ENCODE assay signal across 15 cellular contexts in genomic region chr2:165238295-165238694, GRCh38. TPM values are rescaled to one million over a fixed set of nuclear protein-coding genes. Genes with fewer than 3 reads are reported as not detected.
A peak's percentile ranks its signal among the peaks of the same experiment; 100 is the strongest.
DNase-seq lines count a peak whose midpoint lies in the region; ATAC-seq, FAIRE-seq and TF ChIP-seq lines count a peak whose summit lies in the region.
"Had no signal": no experiment of that assay in that cellular context is flagged by ENCODE, and none has a peak within 500 bp of the region (broad histone marks: within the 10 kb centered on the region; RNA-seq: fewer than 3 reads in every experiment).

No MANE protein-coding gene starts in this region.

- peaks cover 4% of the 10 kb centered on the region for H3K27me3 Mint-ChIP-seq in astrocyte (ENCODE audit: low read depth, unreplicated experiment)
- peaks cover 12 to 16% of the 10 kb centered on the region in 2 donors for H3K27me3 Mint-ChIP-seq in stimulated activated naive B cell treated with anti-CD40 and anti-IgM and Interleukin-4, amounts not matched to agents 10 μg/mL and 1 μg/mL and 100 μg/mL, for 72 hours
- H3K27me3 Mint-ChIP-seq: effector memory CD8-positive, alpha-beta T cell had no signal

- no peak for TF ChIP-seq CTCF in astrocyte (IDR thresholded peaks at IDR 0.05; ENCODE audit: insufficient read depth, low read depth, low read length)

- no peaks in the 10 kb centered on the region for H3K79me2 ChIP-seq in astrocyte (ENCODE audit: insufficient read depth, low read length)

- H2AFZ ChIP-seq in astrocyte (ENCODE audit: low read depth, low read length) = no peak overlapping the region

- no peak overlapping the region for H3K27ac ChIP-seq in astrocyte (ENCODE audit: low read depth, low read length)

- no peaks in the 10 kb centered on the region for H3K4me1 Mint-ChIP-seq in astrocyte (ENCODE audit: low read depth, unreplicated experiment)
- H3K4me1 Mint-ChIP-seq in stimulated activated naive B cell treated with anti-CD40 and anti-IgM and Interleukin-4, amounts not matched to agents 10 μg/mL and 1 μg/mL and 100 μg/mL, for 72 hours = no peaks in the 10 kb centered on the region
- H3K4me1 Mint-ChIP-seq: natural killer cell had no signal

- peak; percentile 3 for DNase-seq in CD1c-positive myeloid dendritic cell (ENCODE audit: extremely low spot score)
- peak; percentile 11 for DNase-seq in astrocyte (ENCODE audit: low read depth)
- peak; percentile 16 for DNase-seq in iris pigment epithelial cell (ENCODE audit: low read depth)
- DNase-seq in stimulated activated naive B cell treated with anti-CD40 and anti-IgM and Interleukin-4, amounts not matched to agents 10 μg/mL and 1 μg/mL and 100 μg/mL, for 72 hours = no peak
- DNase-seq: effector memory CD8-positive, alpha-beta T cell; natural killer cell; NCI-H1105 treated with DMSO at 0.1 percent for 48 hours; NCI-H748 treated with DMSO at 0.1 percent for 48 hours; SW 1271 had no signal

- H3K4me3 ChIP-seq in astrocyte (ENCODE audit: insufficient read depth, low read depth, low read length) = no peak overlapping the region

- H3K9me3 ChIP-seq in astrocyte (ENCODE audit: insufficient read depth, low read depth, low read length) = no peaks in the 10 kb centered on the region

- ATAC-seq in GM19023 (IDR thresholded peaks at IDR 0.05; ENCODE audit: unreplicated experiment) (no peak), GM18498 (IDR thresholded peaks at IDR 0.05; ENCODE audit: unreplicated experiment) (no peak), HG03571 (IDR thresholded peaks at IDR 0.05; ENCODE audit: unreplicated experiment) (no peak)
- no peak for ATAC-seq in stimulated activated naive B cell treated with anti-CD40 and anti-IgM and Interleukin-4, amounts not matched to agents 10 μg/mL and 1 μg/mL and 100 μg/mL, for 72 hours (replicated peaks)
- ATAC-seq: effector memory CD8-positive, alpha-beta T cell; natural killer cell had no signal

- no peak overlapping the region for H3K4me3 Mint-ChIP-seq in astrocyte (ENCODE audit: unreplicated experiment)
- no peak overlapping the region for H3K4me3 Mint-ChIP-seq in stimulated activated naive B cell treated with anti-CD40 and anti-IgM and Interleukin-4, amounts not matched to agents 10 μg/mL and 1 μg/mL and 100 μg/mL, for 72 hours
- H3K4me3 Mint-ChIP-seq: activated naive CD8-positive, alpha-beta T cell; effector memory CD8-positive, alpha-beta T cell; natural killer cell had no signal

- no peak overlapping the region for H3K9ac ChIP-seq in astrocyte (ENCODE audit: low read length)

- no peaks in the 10 kb centered on the region for H3K36me3 Mint-ChIP-seq in astrocyte (ENCODE audit: low read depth, unreplicated experiment)
- H3K36me3 Mint-ChIP-seq in stimulated activated naive B cell treated with anti-CD40 and anti-IgM and Interleukin-4, amounts not matched to agents 10 μg/mL and 1 μg/mL and 100 μg/mL, for 72 hours = no peaks in the 10 kb centered on the region
- H3K36me3 Mint-ChIP-seq: activated naive CD8-positive, alpha-beta T cell; natural killer cell had no signal

- H3K27ac Mint-ChIP-seq in astrocyte (ENCODE audit: unreplicated experiment) = no peak overlapping the region
- no peak overlapping the region for H3K27ac Mint-ChIP-seq in stimulated activated naive B cell treated with anti-CD40 and anti-IgM and Interleukin-4, amounts not matched to agents 10 μg/mL and 1 μg/mL and 100 μg/mL, for 72 hours
- H3K27ac Mint-ChIP-seq: activated naive CD8-positive, alpha-beta T cell; effector memory CD8-positive, alpha-beta T cell; natural killer cell had no signal

- no peak overlapping the region for H3K4me2 ChIP-seq in astrocyte (ENCODE audit: low read length)

- no peak for TF ChIP-seq EP300 in Ishikawa (IDR thresholded peaks at IDR 0.05; ENCODE audit: borderline replicate concordance)

- no peaks in the 10 kb centered on the region for H3K36me3 ChIP-seq in astrocyte (ENCODE audit: insufficient read depth, low read length)

- no peaks in the 10 kb centered on the region for H3K9me3 Mint-ChIP-seq in astrocyte (ENCODE audit: unreplicated experiment)
- H3K9me3 Mint-ChIP-seq in stimulated activated naive B cell treated with anti-CD40 and anti-IgM and Interleukin-4, amounts not matched to agents 10 μg/mL and 1 μg/mL and 100 μg/mL, for 72 hours = no peaks in the 10 kb centered on the region

- TF ChIP-seq RAD21 in Ishikawa (IDR thresholded peaks at IDR 0.05; ENCODE audit: low read depth) = no peak

- no peaks in the 10 kb centered on the region for H3K27me3 ChIP-seq in astrocyte (ENCODE audit: insufficient read depth, low read length)

- no peak for FAIRE-seq in astrocyte (lab: Jason Lieb, UNC)
- FAIRE-seq: GM12891 had no signal

- no peaks in the 10 kb centered on the region for H3K4me1 ChIP-seq in astrocyte (ENCODE audit: insufficient read depth, low read length)

- H4K20me1 ChIP-seq in astrocyte (ENCODE audit: insufficient read depth, low read length) = no peaks in the 10 kb centered on the region

TF ChIP-seq in Ishikawa, 13 proteins besides CTCF, POLR2A, EP300 and RAD21:
- TF ChIP-seq REST (IDR thresholded peaks at IDR 0.05; ENCODE audit: low read depth) (peak; percentile 92), CEBPB (IDR thresholded peaks at IDR 0.05) (no peak)

RNA-seq across cellular contexts. Expression of gene SCN2A, which starts 0.9 kb away (rescaled TPM):
- total RNA-seq in astrocyte = 7.5 and 8.2 TPM in 2 replicates

RNA-seq across cellular contexts. Expression of gene SCN3A, which starts 34.4 kb away (rescaled TPM):
- 1.4 and 2.1 TPM in 2 replicates for total RNA-seq in astrocyte
